ENCODE assay signal across 11 cellular contexts in the genomic region with DNA sequence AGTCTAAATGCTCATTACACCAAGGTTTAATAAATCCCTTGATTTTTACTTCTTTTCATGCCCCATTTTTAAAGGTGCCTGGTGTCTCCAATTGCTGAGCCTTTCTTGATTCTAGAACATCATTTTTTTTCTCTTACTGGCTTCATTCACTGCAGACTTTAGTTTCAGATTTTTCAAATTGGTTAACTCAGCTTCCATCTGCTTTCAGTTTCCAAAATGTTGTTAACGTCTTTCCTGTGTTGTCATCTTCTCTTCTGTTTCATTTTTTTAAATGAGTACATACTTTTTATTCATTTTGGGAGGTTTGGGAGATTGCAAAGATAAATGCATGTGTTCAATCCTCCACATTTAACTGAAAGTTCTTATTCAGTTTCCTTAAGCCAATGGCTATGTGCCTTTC.
"Had no signal": no experiment of that assay in that cellular context is flagged by ENCODE, and none has a peak within 500 bp of the region (broad histone marks: within the 10 kb centered on the region; RNA-seq: fewer than 3 reads in every experiment).

No MANE protein-coding gene starts in this region.

- H3K36me3 ChIP-seq: cardiac muscle cell, stomach, upper lobe of left lung had no signal

- H3K27me3 ChIP-seq: cardiac muscle cell, stomach, testis, upper lobe of left lung had no signal

- H3K9me3 ChIP-seq: testis had no signal

- H3K4me1 ChIP-seq: stomach, testis, upper lobe of left lung had no signal

- H3K27ac ChIP-seq: cardiac muscle cell, stomach, testis, upper lobe of left lung, VCaP had no signal

- H3K4me3 ChIP-seq: cardiac muscle cell, stomach, testis, upper lobe of left lung had no signal

- DNase-seq: activated CD4-positive, alpha-beta T cell treated with anti-CD3 and anti-CD28 coated beads for 36 hours; activated effector memory CD4-positive, alpha-beta T cell treated with Interleukin-2 at 50 U/mL for 16 hours; activated naive CD4-positive, alpha-beta T cell treated with anti-CD3 and anti-CD28 coated beads, Interleukin-2, amount 50 U/mL, for 16 hours; midbrain; stimulated activated CD4-positive, alpha-beta T cell treated with anti-CD3 and anti-CD28 coated beads, Interleukin-1b, Interleukin-23, amount 100 ng/mL, for 48 hours; stomach; testis; upper lobe of left lung had no signal

- ATAC-seq: activated CD4-positive, alpha-beta T cell treated with anti-CD3 and anti-CD28 coated beads for 36 hours; sciatic nerve had no signal
